In the genomic region with DNA sequence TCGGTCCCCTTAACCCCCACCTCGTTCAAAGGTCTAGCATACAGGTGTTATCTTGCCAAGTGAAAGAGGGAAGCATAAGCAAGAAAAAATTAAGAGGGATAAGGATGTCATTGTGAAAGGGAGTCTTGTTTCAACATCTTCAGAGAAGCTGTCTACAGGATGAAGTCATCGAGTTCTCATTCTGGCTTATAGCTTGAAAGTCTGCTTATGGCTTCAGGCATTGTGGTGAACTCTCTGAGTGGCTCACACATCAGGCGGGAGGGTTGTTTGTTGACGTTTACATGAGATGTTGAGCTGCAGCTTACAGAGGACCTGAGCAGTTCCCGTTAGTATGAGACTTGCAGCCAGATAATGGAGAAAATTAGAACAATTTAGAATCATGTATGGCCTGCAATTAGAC, we compare ENCODE assay signal across 17 cellular contexts. TPM values are rescaled to one million over a fixed set of nuclear protein-coding genes. Genes with fewer than 3 reads are reported as not detected.
DNase-seq lines count a peak whose midpoint lies in the region; ATAC-seq and TF ChIP-seq lines count a peak whose summit lies in the region.
"Had no signal": no experiment of that assay in that cellular context is flagged by ENCODE, and none has a peak within 500 bp of the region (broad histone marks: within the 10 kb centered on the region; RNA-seq: fewer than 3 reads in every experiment).

No MANE protein-coding gene starts in this region.

- H3K27me3 ChIP-seq in CD8-positive, alpha-beta memory T cell (ENCODE audit: insufficient read depth, low read length, poor library complexity, severe bottlenecking), result no peaks in the 10 kb centered on the region
- H3K27me3 ChIP-seq: gastrocnemius medialis had no signal

- H3K4me3 ChIP-seq in HEK293 (ENCODE audit: low read depth, low read length), result no peak overlapping the region
- H3K4me3 ChIP-seq in fibroblast of villous mesenchyme (ENCODE audit: low read depth, low read length), result no peak overlapping the region
- no peak overlapping the region for H3K4me3 ChIP-seq in CD8-positive, alpha-beta memory T cell (ENCODE audit: low read length)
- H3K4me3 ChIP-seq: gastrocnemius medialis had no signal

- no peak overlapping the region for H3K27ac Mint-ChIP-seq in CD8-positive, alpha-beta memory T cell
- H3K27ac Mint-ChIP-seq: activated CD8-positive, alpha-beta T cell treated with anti-CD3 and anti-CD28 coated beads for 36 hours; naive thymus-derived CD8-positive, alpha-beta T cell; T-helper 2 cell treated with Interferon-gamma antibody and Interleukin-4, amounts not matched to agents 5 μg/mL and 100 μg/mL, for 36 hours had no signal

- no peak for ATAC-seq in GM21423 (IDR thresholded peaks at IDR 0.05; ENCODE audit: unreplicated experiment)
- ATAC-seq: activated CD8-positive, alpha-beta T cell treated with anti-CD3 and anti-CD28 coated beads for 36 hours; gastrocnemius medialis; left cardiac atrium; naive thymus-derived CD8-positive, alpha-beta T cell had no signal

- no peak overlapping the region for H3K4me3 Mint-ChIP-seq in CD8-positive, alpha-beta memory T cell
- H3K4me3 Mint-ChIP-seq: activated CD8-positive, alpha-beta T cell treated with anti-CD3 and anti-CD28 coated beads for 36 hours; naive thymus-derived CD8-positive, alpha-beta T cell; T-helper 2 cell treated with Interferon-gamma antibody and Interleukin-4, amounts not matched to agents 5 μg/mL and 100 μg/mL, for 36 hours had no signal

- H3K27me3 Mint-ChIP-seq in CD8-positive, alpha-beta memory T cell, result peaks cover 0 to 4% of the 10 kb centered on the region in 2 donors

- no peaks in the 10 kb centered on the region for H3K4me1 Mint-ChIP-seq in CD8-positive, alpha-beta memory T cell
- H3K4me1 Mint-ChIP-seq: naive thymus-derived CD8-positive, alpha-beta T cell had no signal

- peaks cover 16% of the 10 kb centered on the region for H3K4me1 ChIP-seq in HEK293 (ENCODE audit: control insufficient read depth, insufficient read depth, low read length)
- no peaks in the 10 kb centered on the region for H3K4me1 ChIP-seq in CD8-positive, alpha-beta memory T cell (ENCODE audit: insufficient read depth, low read length)
- H3K4me1 ChIP-seq: gastrocnemius medialis had no signal

- CTCF ChIA-PET in HEK293 (lab: Yijun Ruan, JAX), result interaction anchor here (0.7 kb wide), 1 partner anchor 32 kb away, joined by 3 read pairs; no protein-coding TSS in a partner anchor
- CTCF ChIA-PET in CD8-positive, alpha-beta memory T cell (lab: Charles Lee), result no interaction called here

- POLR2A ChIA-PET in HEK293 (lab: Yijun Ruan, JAX), result interaction anchor here (1.2 kb wide), 2 partner anchors 31 to 65 kb away, joined by 5 to 8 read pairs; a partner anchor contains a TSS
- POLR2A ChIA-PET in CD8-positive, alpha-beta memory T cell (lab: Charles Lee), result no interaction called here

- H3K9me3 Mint-ChIP-seq in CD8-positive, alpha-beta memory T cell, result no peaks in the 10 kb centered on the region
- H3K9me3 Mint-ChIP-seq: activated CD8-positive, alpha-beta T cell treated with anti-CD3 and anti-CD28 coated beads for 36 hours; naive thymus-derived CD8-positive, alpha-beta T cell; T-helper 2 cell treated with Interferon-gamma antibody and Interleukin-4, amounts not matched to agents 5 μg/mL and 100 μg/mL, for 36 hours had no signal

- H3K27ac ChIP-seq in HEK293 (ENCODE audit: extremely low read depth, low read depth, low read length), result no peak overlapping the region
- H3K27ac ChIP-seq in CD8-positive, alpha-beta memory T cell (ENCODE audit: low read depth, low read length), result no peak overlapping the region
- H3K27ac ChIP-seq: C4-2B, gastrocnemius medialis had no signal

- in situ Hi-C loops in KBM-7 (cut with MboI; ENCODE audit: low pct_unique_long_range_greater_than_20kb, low sequenced_read_pairs), result no loop called here

- H3K36me3 Mint-ChIP-seq in CD8-positive, alpha-beta memory T cell, result no peaks in the 10 kb centered on the region
- H3K36me3 Mint-ChIP-seq: naive thymus-derived CD8-positive, alpha-beta T cell had no signal

- no peaks in the 10 kb centered on the region for H3K36me3 ChIP-seq in HEK293 (ENCODE audit: control insufficient read depth in 2 of 2, insufficient read depth in 1 of 2, low read length in 2 of 2)
- no peaks in the 10 kb centered on the region for H3K36me3 ChIP-seq in CD8-positive, alpha-beta memory T cell (ENCODE audit: insufficient read depth, low read length)
- H3K36me3 ChIP-seq: gastrocnemius medialis had no signal

- peak; percentile 40 for DNase-seq in AG20443 (ENCODE audit: low spot score)
- DNase-seq in amniotic epithelial cell (ENCODE audit: low read depth), result peak; percentile 73
- DNase-seq in fibroblast of villous mesenchyme (ENCODE audit: low read depth), result peak; percentile 55
- DNase-seq in KBM-7, result no peak
- no peak for DNase-seq in NCI-H2081 treated with DMSO at 0.1 percent for 48 hours (lab: John Stamatoyannopoulos, UW)
- no peak for DNase-seq in CD8-positive, alpha-beta memory T cell
- DNase-seq: activated CD8-positive, alpha-beta T cell treated with anti-CD3 and anti-CD28 coated beads for 36 hours; activated gamma-delta T cell treated with Interleukin-2 at 50 U/mL for 16 hours; gastrocnemius medialis; GDM1; left cardiac atrium; naive thymus-derived CD8-positive, alpha-beta T cell; NCI-H345 had no signal

- TF ChIP-seq CTCF in HEK293 (tag by site-specific recombination; IDR thresholded peaks at IDR 0.05), result no peak
- TF ChIP-seq CTCF in fibroblast of villous mesenchyme (IDR thresholded peaks at IDR 0.05; ENCODE audit: insufficient read depth, low read depth, low read length), result no peak

- no peaks in the 10 kb centered on the region for H3K9me3 ChIP-seq in HEK293 (ENCODE audit: control insufficient read depth, insufficient read depth, low read depth, low read length)
- no peaks in the 10 kb centered on the region for H3K9me3 ChIP-seq in CD8-positive, alpha-beta memory T cell (ENCODE audit: low read length)
- H3K9me3 ChIP-seq: gastrocnemius medialis had no signal

TF ChIP-seq in HEK293, 187 proteins besides CTCF, POLR2A, EP300 and RAD21 (continues in another document):
- TF ChIP-seq ZNF391 (tag by site-specific recombination; IDR thresholded peaks at IDR 0.05; ENCODE audit: borderline replicate concordance, low read depth) (no peak), GLI4 (tag by site-specific recombination; IDR thresholded peaks at IDR 0.05) (no peak), ZNF549 (tag by site-specific recombination; IDR thresholded peaks at IDR 0.05) (no peak), ZNF223 (tag by site-specific recombination; IDR thresholded peaks at IDR 0.05) (no peak), MEIS1 (CRISPR knock-in tag; IDR thresholded peaks at IDR 0.05; ENCODE audit: borderline replicate concordance) (no peak), ZFP37 (tag by site-specific recombination; IDR thresholded peaks at IDR 0.05) (no peak), PRDM1 (tag by site-specific recombination; IDR thresholded peaks at IDR 0.05) (peak; percentile 69), ZNF132 (tag by site-specific recombination; IDR thresholded peaks at IDR 0.05; ENCODE audit: borderline replicate concordance) (no peak), ZNF404 (tag by site-specific recombination; IDR thresholded peaks at IDR 0.05) (no peak), ZBTB17 (tag by site-specific recombination; IDR thresholded peaks at IDR 0.05) (peak; percentile 62), ZNF785 (tag by site-specific recombination; IDR thresholded peaks at IDR 0.05) (no peak), WT1 (tag by site-specific recombination; IDR thresholded peaks at IDR 0.05) (peak; percentile 56; the same call in 1 of the 2 replicates), ZBTB21 (tag by site-specific recombination; IDR thresholded peaks at IDR 0.05) (no peak), HOXD13 (CRISPR knock-in tag; IDR thresholded peaks at IDR 0.05; ENCODE audit: borderline replicate concordance) (no peak)
- TF ChIP-seq, protein P1, sequence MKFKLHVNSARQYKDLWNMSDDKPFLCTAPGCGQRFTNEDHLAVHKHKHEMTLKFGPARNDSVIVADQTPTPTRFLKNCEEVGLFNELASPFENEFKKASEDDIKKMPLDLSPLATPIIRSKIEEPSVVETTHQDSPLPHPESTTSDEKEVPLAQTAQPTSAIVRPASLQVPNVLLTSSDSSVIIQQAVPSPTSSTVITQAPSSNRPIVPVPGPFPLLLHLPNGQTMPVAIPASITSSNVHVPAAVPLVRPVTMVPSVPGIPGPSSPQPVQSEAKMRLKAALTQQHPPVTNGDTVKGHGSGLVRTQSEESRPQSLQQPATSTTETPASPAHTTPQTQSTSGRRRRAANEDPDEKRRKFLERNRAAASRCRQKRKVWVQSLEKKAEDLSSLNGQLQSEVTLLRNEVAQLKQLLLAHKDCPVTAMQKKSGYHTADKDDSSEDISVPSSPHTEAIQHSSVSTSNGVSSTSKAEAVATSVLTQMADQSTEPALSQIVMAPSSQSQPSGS (tag by site-specific recombination; IDR thresholded peaks at IDR 0.05; ENCODE audit: low read depth), result peak; percentile 88
- TF ChIP-seq, protein P2, sequence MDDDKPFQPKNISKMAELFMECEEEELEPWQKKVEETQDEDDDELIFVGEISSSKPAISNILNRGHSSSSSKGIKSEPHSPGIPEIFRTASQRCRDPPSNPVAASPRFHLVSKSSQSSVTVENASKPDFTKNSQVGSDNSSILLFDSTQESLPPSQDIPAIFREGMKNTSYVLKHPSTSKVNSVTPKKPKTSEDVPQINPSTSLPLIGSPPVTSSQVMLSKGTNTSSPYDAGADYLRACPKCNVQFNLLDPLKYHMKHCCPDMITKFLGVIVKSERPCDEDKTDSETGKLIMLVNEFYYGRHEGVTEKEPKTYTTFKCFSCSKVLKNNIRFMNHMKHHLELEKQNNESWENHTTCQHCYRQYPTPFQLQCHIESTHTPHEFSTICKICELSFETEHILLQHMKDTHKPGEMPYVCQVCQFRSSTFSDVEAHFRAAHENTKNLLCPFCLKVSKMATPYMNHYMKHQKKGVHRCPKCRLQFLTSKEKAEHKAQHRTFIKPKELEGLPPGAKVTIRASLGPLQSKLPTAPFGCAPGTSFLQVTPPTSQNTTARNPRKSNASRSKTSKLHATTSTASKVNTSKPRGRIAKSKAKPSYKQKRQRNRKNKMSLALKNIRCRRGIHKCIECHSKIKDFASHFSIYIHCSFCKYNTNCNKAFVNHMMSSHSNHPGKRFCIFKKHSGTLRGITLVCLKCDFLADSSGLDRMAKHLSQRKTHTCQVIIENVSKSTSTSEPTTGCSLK (tag by site-specific recombination; IDR thresholded peaks at IDR 0.05), result no peak

RNA-seq across cellular contexts. Expression of a gene that starts 16.6 kb away (rescaled TPM):
- under 0.01 TPM in 1 of 2 replicates, not detected in the other for total RNA-seq in fibroblast of villous mesenchyme
- total RNA-seq in CD8-positive, alpha-beta memory T cell, result not detected
- polyA plus RNA-seq in CD8-positive, alpha-beta memory T cell, result not detected
- total RNA-seq: activated CD8-positive, alpha-beta T cell treated with anti-CD3 and anti-CD28 coated beads for 36 hours; gastrocnemius medialis; left cardiac atrium; naive thymus-derived CD8-positive, alpha-beta T cell had no signal
- polyA plus RNA-seq: naive thymus-derived CD8-positive, alpha-beta T cell had no signal

RNA-seq across cellular contexts. Expression of a gene that starts 20.9 kb away (rescaled TPM):
- not detected in 2 replicates for total RNA-seq in fibroblast of villous mesenchyme
- not detected for total RNA-seq in CD8-positive, alpha-beta memory T cell
- polyA plus RNA-seq in CD8-positive, alpha-beta memory T cell, result not detected
- total RNA-seq: activated CD8-positive, alpha-beta T cell treated with anti-CD3 and anti-CD28 coated beads for 36 hours; gastrocnemius medialis; left cardiac atrium; naive thymus-derived CD8-positive, alpha-beta T cell had no signal
- polyA plus RNA-seq: naive thymus-derived CD8-positive, alpha-beta T cell had no signal

RNA-seq across cellular contexts. Expression of a gene that starts 24.4 kb away (rescaled TPM):
- total RNA-seq in fibroblast of villous mesenchyme, result 0.86 TPM in 1 of 2 replicates, not detected in the other
- under 1 TPM; 0.29 to 0.57 TPM for total RNA-seq in CD8-positive, alpha-beta memory T cell
- not detected for polyA plus RNA-seq in CD8-positive, alpha-beta memory T cell
- total RNA-seq: activated CD8-positive, alpha-beta T cell treated with anti-CD3 and anti-CD28 coated beads for 36 hours; left cardiac atrium had no signal

RNA-seq across cellular contexts. Expression of a gene that starts 29.9 kb away (rescaled TPM):
- total RNA-seq in fibroblast of villous mesenchyme, result 11.7 and 12.2 TPM in 2 replicates
- total RNA-seq in CD8-positive, alpha-beta memory T cell, result 10 to 100 TPM; 33.4 to 35.3 TPM
- polyA plus RNA-seq in CD8-positive, alpha-beta memory T cell, result 19.9 TPM

Comparison
In these comparisons a context has a peak if more than half of its experiments do, and no peak if none do; other contexts are left out.
1. DNase-seq: peak in AG20443 (single experiment), amniotic epithelial cell (single experiment) and fibroblast of villous mesenchyme (single experiment); none in KBM-7 (single experiment), NCI-H2081 treated with DMSO at 0.1 percent for 48 hours (single experiment) and CD8-positive, alpha-beta memory T cell (0 of 5).